Comparison of ENCODE assay signal across 8 cellular contexts in the genomic region with DNA sequence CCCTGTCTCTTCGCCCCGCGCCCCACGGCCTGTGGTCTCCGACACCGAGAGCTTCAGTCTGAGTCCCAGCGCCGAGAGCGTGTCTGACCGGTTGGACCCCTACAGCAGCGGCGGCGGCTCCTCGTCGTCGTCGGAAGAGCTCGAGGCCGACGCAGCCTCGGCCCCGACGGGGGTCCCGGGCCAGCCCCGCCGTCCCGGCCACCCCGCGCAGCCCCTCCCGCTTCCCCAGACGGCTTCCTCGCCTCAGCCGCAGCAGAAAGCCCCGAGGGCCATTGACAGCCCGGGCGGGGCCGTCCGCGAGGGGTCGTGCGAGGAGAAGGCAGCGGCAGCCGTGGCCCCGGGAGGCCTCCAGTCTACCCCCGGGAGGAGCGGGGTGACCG. TPM values are rescaled to one million over a fixed set of nuclear protein-coding genes. Genes with fewer than 3 reads are reported as not detected.
A peak's percentile ranks its signal among the peaks of the same experiment; 100 is the strongest.
DNase-seq lines count a peak whose midpoint lies in the region; ATAC-seq and TF ChIP-seq lines count a peak whose summit lies in the region.

No MANE protein-coding gene starts in this region.

- CTCF ChIA-PET in GM10248 (lab: Yijun Ruan, JAX) (interaction anchor here (0.6 to 5.0 kb wide), 9 partner anchors 9 to 265 kb away, joined by 3 to 32 read pairs (median 4); no protein-coding TSS in a partner anchor), MCF 10A (lab: Yijun Ruan, JAX) (interaction anchor here (0.6 to 4.4 kb wide), 12 partner anchors 36 to 295 kb away, joined by 3 to 31 read pairs (median 4); no protein-coding TSS in a partner anchor)

- no peaks in the 10 kb centered on the region for H3K36me3 Mint-ChIP-seq in MCF 10A (ENCODE audit: insufficient read depth, unreplicated experiment)

- no peaks in the 10 kb centered on the region for H3K36me3 ChIP-seq in iPS-20b (ENCODE audit: insufficient read depth, low read depth, low read length)
- no peaks in the 10 kb centered on the region for H3K36me3 ChIP-seq in smooth muscle cell (ENCODE audit: low read depth)

- H3K9ac ChIP-seq in iPS-20b (ENCODE audit: low read depth, low read length) (no peak overlapping the region), smooth muscle cell (ENCODE audit: low read depth) (no peak overlapping the region)

- peaks cover 48% of the 10 kb centered on the region for H3K79me2 ChIP-seq in smooth muscle cell (ENCODE audit: low read depth)

- H2AFZ ChIP-seq in smooth muscle cell (ENCODE audit: low read depth) = no peak overlapping the region

- H3K9me3 ChIP-seq in iPS-20b (ENCODE audit: insufficient read depth, low read depth, low read length) (no peaks in the 10 kb centered on the region), smooth muscle cell (replicated peaks; ENCODE audit: low read depth) (no peaks in the 10 kb centered on the region)

- 2% methylated on average over 19 of the region's 47 CpGs for WGBS in smooth muscle cell (ENCODE audit: low lambda C conversion rate)

- peak overlapping the region; percentile 88; the same call in 1 of the 2 replicates for H3K4me3 ChIP-seq in iPS-20b (ENCODE audit: low read length)
- H3K4me3 ChIP-seq in smooth muscle cell = peak overlapping the region; percentile 60

- peak overlapping the region; percentile 76 for H3K4me3 Mint-ChIP-seq in MCF 10A (ENCODE audit: unreplicated experiment)

- peak overlapping the region; percentile 98 for H3K4me2 ChIP-seq in smooth muscle cell

- intact Hi-C loops in MCF 10A (cut with micrococcal nuclease) = loop anchor here (1.0 to 5.0 kb wide), 5 partner anchors 42 to 721 kb away; no protein-coding TSS in a partner anchor

- TF ChIP-seq CTCF in GM10248 (IDR thresholded peaks at IDR 0.05; ENCODE audit: control extremely low read depth, extremely low read depth, low read depth, missing control alignments) (peak; percentile 57), MCF 10A (IDR thresholded peaks at IDR 0.05; ENCODE audit: unreplicated experiment) (peak; percentile 21), smooth muscle cell (IDR thresholded peaks at IDR 0.05; ENCODE audit: borderline replicate concordance, insufficient read depth, poor library complexity, severe bottlenecking) (no peak)

- H3F3A ChIP-seq in smooth muscle cell (ENCODE audit: low read depth) = no peaks in the 10 kb centered on the region

- H3K27ac ChIP-seq in iPS-20b (ENCODE audit: low read length) (no peak overlapping the region), smooth muscle cell (ENCODE audit: low read depth) (no peak overlapping the region)

- POLR2A ChIA-PET in GM10248 (lab: Yijun Ruan, JAX) (interaction anchor here (0.6 kb wide), 1 partner anchor 590 kb away, joined by 7 read pairs; no protein-coding TSS in a partner anchor), MCF 10A (lab: Yijun Ruan, JAX) (interaction anchor here (0.8 to 10.0 kb wide), 20 partner anchors 9 to 705 kb away, joined by 3 to 316 read pairs (median 6); partner anchors contain the start of genes VPS4B and ZCCHC2)

- BruUV-seq in MCF 10A (replicated peaks; lab: Mats Ljungman, UMichigan) = no TSS peak

- H3K27me3 Mint-ChIP-seq in MCF 10A (ENCODE audit: insufficient read depth, unreplicated experiment) = no peaks in the 10 kb centered on the region

- ATAC-seq in HG02840 (IDR thresholded peaks at IDR 0.05; ENCODE audit: low FRiP score, unreplicated experiment) = peak; percentile 1

- in situ Hi-C loops in SK-MEL-5 (cut with HindIII; ENCODE audit: low pct_unique_long_range_greater_than_20kb, low sequenced_read_pairs) = no loop called here

- DNase-seq in GM10248 (ENCODE audit: extremely low spot score) = peak; percentile 72
- peak; percentile 52 for DNase-seq in SK-MEL-5 (ENCODE audit: low read depth, low spot score)
- DNase-seq in MCF 10A (ENCODE audit: unreplicated experiment) = peak; percentile 43
- peak; percentile 9 for DNase-seq in smooth muscle cell (lab: John Stamatoyannopoulos, UW; ENCODE audit: unreplicated experiment)
- no peak for DNase-seq in SW480 (ENCODE audit: low spot score)
- no peak for DNase-seq in Kasumi-1 (lab: John Stamatoyannopoulos, UW)

- peak overlapping the region; percentile 25 for H3K27ac Mint-ChIP-seq in MCF 10A (ENCODE audit: low read depth, unreplicated experiment)

- no peaks in the 10 kb centered on the region for H3K27me3 ChIP-seq in iPS-20b (ENCODE audit: insufficient read depth, low read length)
- no peaks in the 10 kb centered on the region for H3K27me3 ChIP-seq in smooth muscle cell (ENCODE audit: low read depth)

- no peaks in the 10 kb centered on the region for H3K9me3 Mint-ChIP-seq in MCF 10A (ENCODE audit: unreplicated experiment)

- peaks cover 32% of the 10 kb centered on the region for H3K4me1 Mint-ChIP-seq in MCF 10A (ENCODE audit: insufficient read depth, unreplicated experiment)

- H3K4me1 ChIP-seq in iPS-20b (ENCODE audit: insufficient read depth, low read length) = peaks cover 25% of the 10 kb centered on the region
- peaks cover 38% of the 10 kb centered on the region for H3K4me1 ChIP-seq in smooth muscle cell (ENCODE audit: low read depth)

- H4K20me1 ChIP-seq in smooth muscle cell (ENCODE audit: low read depth) = peaks cover 15% of the 10 kb centered on the region

RNA-seq across cellular contexts. Expression of gene PHLPP1, which starts 1.3 kb away (rescaled TPM):
- total RNA-seq in SK-MEL-5 (2014; rRNA removed; shearing (Covaris generic)) = 15.8 and 19.1 TPM in 2 replicates
- 18.7 and 25.5 TPM in 2 replicates for polyA plus RNA-seq in SK-MEL-5 (2015; cell fraction: cytosol; rRNA removed)
- polyA plus RNA-seq in SK-MEL-5 (2015; cell fraction: nucleus; rRNA removed) = 11.6 and 20.7 TPM in 2 replicates
- total RNA-seq in MCF 10A (2022) = 12.4 and 13.1 TPM in 2 replicates
- total RNA-seq in smooth muscle cell = 4.3 and 5.3 TPM in 2 replicates
- polyA plus RNA-seq in smooth muscle cell = 1.1 and 3.1 TPM in 2 replicates

Comparison
In these comparisons a context has a peak if more than half of its experiments do, and no peak if none do; other contexts are left out.
1. DNase-seq: peak in GM10248 (single experiment), SK-MEL-5 (single experiment), MCF 10A (single experiment) and smooth muscle cell (single experiment); none in SW480 (single experiment) and Kasumi-1 (0 of 2).